Comparison of ENCODE assay signal across 1 cellular context in genomic region chr3:122691195-122691594, GRCh38.
A peak's percentile ranks its signal among the peaks of the same experiment; 100 is the strongest.
TF ChIP-seq lines count a peak whose summit lies in the region.

No MANE protein-coding gene starts in this region.

TF ChIP-seq in HepG2, 621 proteins besides CTCF, POLR2A, EP300 and RAD21 (continued from another document):
- TF ChIP-seq, protein P1, sequence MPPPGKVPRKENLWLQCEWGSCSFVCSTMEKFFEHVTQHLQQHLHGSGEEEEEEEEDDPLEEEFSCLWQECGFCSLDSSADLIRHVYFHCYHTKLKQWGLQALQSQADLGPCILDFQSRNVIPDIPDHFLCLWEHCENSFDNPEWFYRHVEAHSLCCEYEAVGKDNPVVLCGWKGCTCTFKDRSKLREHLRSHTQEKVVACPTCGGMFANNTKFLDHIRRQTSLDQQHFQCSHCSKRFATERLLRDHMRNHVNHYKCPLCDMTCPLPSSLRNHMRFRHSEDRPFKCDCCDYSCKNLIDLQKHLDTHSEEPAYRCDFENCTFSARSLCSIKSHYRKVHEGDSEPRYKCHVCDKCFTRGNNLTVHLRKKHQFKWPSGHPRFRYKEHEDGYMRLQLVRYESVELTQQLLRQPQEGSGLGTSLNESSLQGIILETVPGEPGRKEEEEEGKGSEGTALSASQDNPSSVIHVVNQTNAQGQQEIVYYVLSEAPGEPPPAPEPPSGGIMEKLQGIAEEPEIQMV (CRISPR knock-in tag; IDR thresholded peaks at IDR 0.05; ENCODE audit: low read depth): no peak
- TF ChIP-seq YEATS2 (CRISPR knock-in tag; IDR thresholded peaks at IDR 0.05; ENCODE audit: borderline replicate concordance) (no peak), FOXP1 (IDR thresholded peaks at IDR 0.05) (no peak), FOXP1 (CRISPR knock-in tag; IDR thresholded peaks at IDR 0.05) (peak; percentile 53), ZNF7 (CRISPR knock-in tag; IDR thresholded peaks at IDR 0.05) (no peak), ZNF558 (CRISPR knock-in tag; IDR thresholded peaks at IDR 0.05; ENCODE audit: borderline replicate concordance) (no peak), REST (IDR thresholded peaks at IDR 0.05; ENCODE audit: borderline replicate concordance in 1 of 2, low read depth in 1 of 2, low read length in 2 of 2) (no peak), NFATC3 (CRISPR knock-in tag; IDR thresholded peaks at IDR 0.05) (no peak), ZNF292 (CRISPR knock-in tag; IDR thresholded peaks at IDR 0.05; ENCODE audit: borderline replicate concordance, low read depth) (peak; percentile 50; the same call in 1 of the 2 replicates), RFX3 (CRISPR knock-in tag; IDR thresholded peaks at IDR 0.05) (no peak), ZNF543 (CRISPR knock-in tag; IDR thresholded peaks at IDR 0.05) (no peak), NFYB (CRISPR knock-in tag; IDR thresholded peaks at IDR 0.05) (no peak), MEIS1 (CRISPR knock-in tag; IDR thresholded peaks at IDR 0.05; ENCODE audit: borderline replicate concordance) (no peak), SNRNP70 (IDR thresholded peaks at IDR 0.05; ENCODE audit: low read depth, low read length) (no peak), BATF2 (CRISPR knock-in tag; IDR thresholded peaks at IDR 0.05) (no peak), MIXL1 (CRISPR knock-in tag; IDR thresholded peaks at IDR 0.05) (peak; percentile 63)
- TF ChIP-seq, protein P2, sequence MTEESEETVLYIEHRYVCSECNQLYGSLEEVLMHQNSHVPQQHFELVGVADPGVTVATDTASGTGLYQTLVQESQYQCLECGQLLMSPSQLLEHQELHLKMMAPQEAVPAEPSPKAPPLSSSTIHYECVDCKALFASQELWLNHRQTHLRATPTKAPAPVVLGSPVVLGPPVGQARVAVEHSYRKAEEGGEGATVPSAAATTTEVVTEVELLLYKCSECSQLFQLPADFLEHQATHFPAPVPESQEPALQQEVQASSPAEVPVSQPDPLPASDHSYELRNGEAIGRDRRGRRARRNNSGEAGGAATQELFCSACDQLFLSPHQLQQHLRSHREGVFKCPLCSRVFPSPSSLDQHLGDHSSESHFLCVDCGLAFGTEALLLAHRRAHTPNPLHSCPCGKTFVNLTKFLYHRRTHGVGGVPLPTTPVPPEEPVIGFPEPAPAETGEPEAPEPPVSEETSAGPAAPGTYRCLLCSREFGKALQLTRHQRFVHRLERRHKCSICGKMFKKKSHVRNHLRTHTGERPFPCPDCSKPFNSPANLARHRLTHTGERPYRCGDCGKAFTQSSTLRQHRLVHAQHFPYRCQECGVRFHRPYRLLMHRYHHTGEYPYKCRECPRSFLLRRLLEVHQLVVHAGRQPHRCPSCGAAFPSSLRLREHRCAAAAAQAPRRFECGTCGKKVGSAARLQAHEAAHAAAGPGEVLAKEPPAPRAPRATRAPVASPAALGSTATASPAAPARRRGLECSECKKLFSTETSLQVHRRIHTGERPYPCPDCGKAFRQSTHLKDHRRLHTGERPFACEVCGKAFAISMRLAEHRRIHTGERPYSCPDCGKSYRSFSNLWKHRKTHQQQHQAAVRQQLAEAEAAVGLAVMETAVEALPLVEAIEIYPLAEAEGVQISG (CRISPR knock-in tag; IDR thresholded peaks at IDR 0.05): no peak
- TF ChIP-seq, protein P3, sequence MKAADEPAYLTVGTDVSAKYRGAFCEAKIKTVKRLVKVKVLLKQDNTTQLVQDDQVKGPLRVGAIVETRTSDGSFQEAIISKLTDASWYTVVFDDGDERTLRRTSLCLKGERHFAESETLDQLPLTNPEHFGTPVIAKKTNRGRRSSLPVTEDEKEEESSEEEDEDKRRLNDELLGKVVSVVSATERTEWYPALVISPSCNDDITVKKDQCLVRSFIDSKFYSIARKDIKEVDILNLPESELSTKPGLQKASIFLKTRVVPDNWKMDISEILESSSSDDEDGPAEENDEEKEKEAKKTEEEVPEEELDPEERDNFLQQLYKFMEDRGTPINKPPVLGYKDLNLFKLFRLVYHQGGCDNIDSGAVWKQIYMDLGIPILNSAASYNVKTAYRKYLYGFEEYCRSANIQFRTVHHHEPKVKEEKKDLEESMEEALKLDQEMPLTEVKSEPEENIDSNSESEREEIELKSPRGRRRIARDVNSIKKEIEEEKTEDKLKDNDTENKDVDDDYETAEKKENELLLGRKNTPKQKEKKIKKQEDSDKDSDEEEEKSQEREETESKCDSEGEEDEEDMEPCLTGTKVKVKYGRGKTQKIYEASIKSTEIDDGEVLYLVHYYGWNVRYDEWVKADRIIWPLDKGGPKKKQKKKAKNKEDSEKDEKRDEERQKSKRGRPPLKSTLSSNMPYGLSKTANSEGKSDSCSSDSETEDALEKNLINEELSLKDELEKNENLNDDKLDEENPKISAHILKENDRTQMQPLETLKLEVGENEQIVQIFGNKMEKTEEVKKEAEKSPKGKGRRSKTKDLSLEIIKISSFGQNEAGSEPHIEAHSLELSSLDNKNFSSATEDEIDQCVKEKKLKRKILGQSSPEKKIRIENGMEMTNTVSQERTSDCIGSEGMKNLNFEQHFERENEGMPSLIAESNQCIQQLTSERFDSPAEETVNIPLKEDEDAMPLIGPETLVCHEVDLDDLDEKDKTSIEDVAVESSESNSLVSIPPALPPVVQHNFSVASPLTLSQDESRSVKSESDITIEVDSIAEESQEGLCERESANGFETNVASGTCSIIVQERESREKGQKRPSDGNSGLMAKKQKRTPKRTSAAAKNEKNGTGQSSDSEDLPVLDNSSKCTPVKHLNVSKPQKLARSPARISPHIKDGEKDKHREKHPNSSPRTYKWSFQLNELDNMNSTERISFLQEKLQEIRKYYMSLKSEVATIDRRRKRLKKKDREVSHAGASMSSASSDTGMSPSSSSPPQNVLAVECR (CRISPR knock-in tag; IDR thresholded peaks at IDR 0.05; ENCODE audit: borderline replicate concordance): no peak
